Comparison of ENCODE assay signal across 22 cellular contexts in the genomic region with DNA sequence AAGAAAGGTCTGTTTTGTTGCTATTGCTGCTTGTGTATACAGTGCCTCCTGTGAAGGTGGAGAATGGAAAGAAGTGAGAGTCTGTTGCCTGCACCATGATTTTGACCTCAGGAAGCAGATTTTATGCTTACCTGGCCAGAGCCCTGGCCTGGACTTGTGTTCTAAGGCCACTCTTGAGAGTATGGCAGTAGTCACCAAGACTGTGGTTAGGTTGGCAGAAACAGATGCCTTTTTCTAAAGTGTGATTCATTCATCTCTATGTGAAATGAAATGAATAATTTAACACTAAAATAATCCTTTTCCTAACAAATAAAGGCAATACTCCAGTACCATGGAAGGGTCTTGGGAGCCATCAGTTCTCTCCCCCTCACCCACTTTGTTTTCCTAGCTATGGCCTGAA.
DNase-seq lines count a peak whose midpoint lies in the region; ATAC-seq, FAIRE-seq and TF ChIP-seq lines count a peak whose summit lies in the region.
"Had no signal": no experiment of that assay in that cellular context is flagged by ENCODE, and none has a peak within 500 bp of the region (broad histone marks: within the 10 kb centered on the region; RNA-seq: fewer than 3 reads in every experiment).

No MANE protein-coding gene starts in this region.

- TF ChIP-seq CTCF in bronchial epithelial cell (IDR thresholded peaks at IDR 0.05; ENCODE audit: insufficient read depth, low read length, severe bottlenecking), result no peak

- H3K27me3 ChIP-seq in bronchial epithelial cell (ENCODE audit: control insufficient read depth, insufficient read depth, low read length) (no peaks in the 10 kb centered on the region), right cardiac atrium (ENCODE audit: control insufficient read depth, insufficient read depth) (no peaks in the 10 kb centered on the region)
- H3K27me3 ChIP-seq: BE2C had no signal

- H3K27ac ChIP-seq in right cardiac atrium (ENCODE audit: low read length), result no peak overlapping the region

- H3K4me3 ChIP-seq in bronchial epithelial cell (ENCODE audit: low read depth, low read length), result no peak overlapping the region
- no peak overlapping the region for H3K4me3 ChIP-seq in right cardiac atrium (ENCODE audit: low read length)

- H3K9me3 ChIP-seq in right cardiac atrium (ENCODE audit: control insufficient read depth, low read length), result no peaks in the 10 kb centered on the region
- H3K9me3 ChIP-seq: BE2C, SK-N-SH had no signal

- no peak for ATAC-seq in right cardiac atrium
- ATAC-seq: HCT116 had no signal

- DNase-seq in M059J (ENCODE audit: low read depth) (peak; percentile 59), bronchial epithelial cell (ENCODE audit: low read depth) (peak; percentile 46), kidney tubule cell (ENCODE audit: low spot score) (peak; percentile 63), GDM1 (lab: John Stamatoyannopoulos, UW) (no peak), Ammon's horn (ENCODE audit: low spot score) (no peak), SKM-1 (lab: John Stamatoyannopoulos, UW; ENCODE audit: unreplicated experiment) (no peak), right cardiac atrium (no peak)
- DNase-seq: BE2C; CD4-positive, CD25-positive, alpha-beta regulatory T cell; COR-L47; GF-D8; NCI-H1105; NCI-H2081; NCI-H2171 treated with DMSO at 0.1 percent for 48 hours; NCI-H510A; NCI-H774; OCI-M1; RPMI8226; SHP77 treated with DMSO at 0.1 percent for 48 hours; SK-N-SH had no signal

- no peaks in the 10 kb centered on the region for H3K4me1 ChIP-seq in right cardiac atrium (ENCODE audit: control insufficient read depth, insufficient read depth, low read length)

- intact Hi-C loops in right cardiac atrium (cut with DNase I), result loop anchor here in 3 of 4 donors (5.0 to 10.0 kb wide), 3 partner anchors 228 to 243 kb away; no protein-coding TSS in a partner anchor

- no peaks in the 10 kb centered on the region for H3K36me3 ChIP-seq in bronchial epithelial cell (ENCODE audit: control insufficient read depth, insufficient read depth, low read length)
- H3K36me3 ChIP-seq: BE2C had no signal

- peak; percentile 36 for FAIRE-seq in bronchial epithelial cell (lab: Jason Lieb, UNC)
- FAIRE-seq: GM19239 had no signal

Comparison
In these comparisons a context has a peak if more than half of its experiments do, and no peak if none do; other contexts are left out.
1. DNase-seq: peak in M059J (single experiment), bronchial epithelial cell (single experiment) and kidney tubule cell (single experiment); none in GDM1 (single experiment), Ammon's horn (single experiment), SKM-1 (single experiment) and right cardiac atrium (0 of 3).